ENCODE assay signal across 1 cellular context in the genomic region with DNA sequence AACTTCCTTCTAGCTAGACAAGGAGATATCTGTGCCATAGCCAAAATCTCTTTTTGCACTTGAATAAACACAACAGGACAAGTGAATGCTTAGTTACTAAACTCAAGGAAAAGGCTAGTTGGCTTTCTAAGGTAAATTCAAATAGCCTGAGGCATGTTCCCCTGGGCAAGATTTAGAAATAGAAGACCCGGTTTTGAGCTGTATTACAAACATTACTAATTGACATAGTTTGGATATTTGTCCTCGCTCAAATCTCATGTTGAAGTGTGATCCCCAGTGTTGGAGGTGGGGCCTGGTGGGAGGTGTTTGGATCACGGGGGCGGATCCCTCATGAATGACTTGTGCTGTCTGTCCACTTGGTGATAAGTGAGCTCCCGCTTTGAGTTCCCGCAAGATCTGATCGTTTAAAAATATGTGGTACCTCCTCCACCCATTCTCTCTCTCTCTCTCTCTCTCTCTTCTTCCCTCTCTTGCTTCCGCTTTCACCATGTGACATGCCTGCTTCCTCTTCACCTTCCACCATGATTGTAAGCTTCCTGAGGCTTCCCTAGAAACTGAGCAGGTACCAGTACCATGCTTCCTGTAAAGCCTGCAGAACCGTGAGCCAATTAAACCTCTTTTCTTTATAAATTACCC.
TF ChIP-seq lines count a peak whose summit lies in the region.

No MANE protein-coding gene starts in this region.

TF ChIP-seq in IMR-90, 13 proteins besides CTCF, POLR2A, EP300 and RAD21:
- no peak for TF ChIP-seq SMC3 (IDR thresholded peaks at IDR 0.05; ENCODE audit: low read depth, low read length)
- TF ChIP-seq NFE2L2 (IDR thresholded peaks at IDR 0.05; ENCODE audit: low read depth, low read length), result no peak
- no peak for TF ChIP-seq RFX5 (IDR thresholded peaks at IDR 0.05; ENCODE audit: low read depth, low read length)
- TF ChIP-seq MAFK (IDR thresholded peaks at IDR 0.05; ENCODE audit: low read depth, low read length), result no peak
- TF ChIP-seq, protein P1, sequence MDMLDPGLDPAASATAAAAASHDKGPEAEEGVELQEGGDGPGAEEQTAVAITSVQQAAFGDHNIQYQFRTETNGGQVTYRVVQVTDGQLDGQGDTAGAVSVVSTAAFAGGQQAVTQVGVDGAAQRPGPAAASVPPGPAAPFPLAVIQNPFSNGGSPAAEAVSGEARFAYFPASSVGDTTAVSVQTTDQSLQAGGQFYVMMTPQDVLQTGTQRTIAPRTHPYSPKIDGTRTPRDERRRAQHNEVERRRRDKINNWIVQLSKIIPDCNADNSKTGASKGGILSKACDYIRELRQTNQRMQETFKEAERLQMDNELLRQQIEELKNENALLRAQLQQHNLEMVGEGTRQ (IDR thresholded peaks at IDR 0.05; ENCODE audit: low read depth, low read length), result no peak
- TF ChIP-seq CHD1 (IDR thresholded peaks at IDR 0.05; ENCODE audit: low read depth, low read length), result no peak
- TF ChIP-seq MXI1 (IDR thresholded peaks at IDR 0.05; ENCODE audit: borderline replicate concordance, low read depth, low read length), result no peak
- no peak for TF ChIP-seq BHLHE40 (IDR thresholded peaks at IDR 0.05; ENCODE audit: low read depth, low read length)
- no peak for TF ChIP-seq RCOR1 (IDR thresholded peaks at IDR 0.05; ENCODE audit: insufficient replicate concordance, low read length)
- TF ChIP-seq CEBPB (IDR thresholded peaks at IDR 0.05; ENCODE audit: low read depth, low read length), result no peak
- no peak for TF ChIP-seq ELK1 (IDR thresholded peaks at IDR 0.05; ENCODE audit: borderline replicate concordance, low read depth, low read length)
- TF ChIP-seq FOS (IDR thresholded peaks at IDR 0.05; ENCODE audit: low read depth, low read length), result no peak
- TF ChIP-seq MAZ (IDR thresholded peaks at IDR 0.05; ENCODE audit: borderline replicate concordance, low read depth, low read length), result no peak
